8 cellular contexts compared by ENCODE assay signal in the genomic region with DNA sequence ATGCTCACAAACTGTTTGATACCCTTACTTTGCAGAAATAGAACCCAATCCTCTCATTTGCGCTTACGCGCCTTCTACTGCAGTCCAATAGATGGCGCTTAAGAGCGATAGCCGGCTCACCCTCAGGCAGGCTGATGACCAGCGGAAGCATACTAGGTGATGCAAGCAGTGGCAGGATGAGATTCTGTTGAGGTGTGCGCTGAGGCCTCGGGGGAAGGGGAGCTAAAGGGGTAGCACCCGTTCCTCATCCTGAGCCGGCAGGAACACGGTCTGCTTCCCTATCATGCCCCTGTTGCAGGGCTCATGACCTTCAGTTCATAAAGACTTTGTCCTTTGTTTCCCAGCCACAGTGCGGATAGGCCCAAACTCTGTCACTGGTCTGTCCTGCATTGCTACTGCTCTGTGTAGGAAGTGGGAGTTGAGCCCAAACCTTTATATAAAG.
DNase-seq lines count a peak whose midpoint lies in the region; ATAC-seq, FAIRE-seq and TF ChIP-seq lines count a peak whose summit lies in the region.

No MANE protein-coding gene starts in this region.

- no peak overlapping the region for H3K27ac Mint-ChIP-seq in osteocyte (ENCODE audit: unreplicated experiment)
- H3K27ac Mint-ChIP-seq in stimulated activated memory B cell treated with anti-CD40 and anti-IgM and Interleukin-4, amounts not matched to agents 10 μg/mL and 1 μg/mL and 100 μg/mL, for 72 hours, result no peak overlapping the region

- no peak overlapping the region for H3K4me3 Mint-ChIP-seq in osteocyte (ENCODE audit: unreplicated experiment)
- no peak overlapping the region for H3K4me3 Mint-ChIP-seq in stimulated activated memory B cell treated with anti-CD40 and anti-IgM and Interleukin-4, amounts not matched to agents 10 μg/mL and 1 μg/mL and 100 μg/mL, for 72 hours

- intact Hi-C loops in GM12878 (cut with micrococcal nuclease; ENCODE audit: unreplicated experiment), result no loop called here

- no peaks in the 10 kb centered on the region for H3K79me2 ChIP-seq in GM12878 (ENCODE audit: control insufficient read depth, insufficient read depth, low read length)

- H3K4me3 ChIP-seq in GM12878, result no peak overlapping the region
- H3K4me3 ChIP-seq in tibial nerve, result no peak overlapping the region

- POLR2A ChIA-PET in GM12878 (lab: Charles Lee), result no interaction called here

- H3K27ac ChIP-seq in GM12878 (ENCODE audit: control insufficient read depth, insufficient read depth) (no peak overlapping the region), tibial nerve (no peak overlapping the region)

- no peak overlapping the region for H3K9ac ChIP-seq in GM12878 (ENCODE audit: control insufficient read depth, insufficient read depth, low read length)

- H3K9me3 Mint-ChIP-seq in osteocyte (ENCODE audit: unreplicated experiment), result no peaks in the 10 kb centered on the region
- peaks cover 12% of the 10 kb centered on the region for H3K9me3 Mint-ChIP-seq in stimulated activated memory B cell treated with anti-CD40 and anti-IgM and Interleukin-4, amounts not matched to agents 10 μg/mL and 1 μg/mL and 100 μg/mL, for 72 hours

- RAD21 ChIA-PET in GM12878 (lab: Charles Lee; ENCODE audit: unreplicated experiment), result no interaction called here

- H3K4me2 ChIP-seq in GM12878 (ENCODE audit: control insufficient read depth, insufficient read depth), result 0 out of 2 replicates have a peak overlapping the region, but pooled peaks have one; percentile 9

- peaks cover 44% of the 10 kb centered on the region for H3K27me3 Mint-ChIP-seq in osteocyte (ENCODE audit: unreplicated experiment)
- no peaks in the 10 kb centered on the region for H3K27me3 Mint-ChIP-seq in stimulated activated memory B cell treated with anti-CD40 and anti-IgM and Interleukin-4, amounts not matched to agents 10 μg/mL and 1 μg/mL and 100 μg/mL, for 72 hours

- H4K20me1 ChIP-seq in GM12878 (ENCODE audit: control insufficient read depth, insufficient read depth), result no peaks in the 10 kb centered on the region

- WGBS in GM12878 (ENCODE audit: insufficient coverage, insufficient replicate concordance, low lambda C conversion rate, missing lambda C conversion rate), result 67% methylated on average over 13 of the region's 13 CpGs
- WGBS in tibial nerve, 2 donors, result 36 to 43% methylated on average over 13 of the region's 13 CpGs

- peak; percentile 47 for TF ChIP-seq RAD21 in GM12878 (IDR thresholded peaks at IDR 0.05; ENCODE audit: insufficient read depth, low read depth, low read length)

- no peak for TF ChIP-seq POLR2A in GM12878 (IDR thresholded peaks at IDR 0.05; ENCODE audit: low read depth, low read length)
- TF ChIP-seq POLR2A in tibial nerve (IDR thresholded peaks at IDR 0.05), result no peak

- TF ChIP-seq CTCF in GM12878 (IDR thresholded peaks at IDR 0.05 in 2 of 3, conservative IDR thresholded peaks at IDR 0.05 in 1 of 3; ENCODE audit: control insufficient read depth in 2 of 3, extremely low read depth in 1 of 3, insufficient read depth in 1 of 3, low read depth in 3 of 3, low read length in 3 of 3) (peak in 2 of 3 experiments; percentile 14 to 18; a peak in 3 of 6 replicates), osteocyte (IDR thresholded peaks at IDR 0.05) (peak; percentile 57), tibial nerve (IDR thresholded peaks at IDR 0.05) (peak in 1 of 5 experiments; percentile 11)

- DNase-seq in GM12878 (ENCODE audit: low read depth, low spot score) (no peak), osteocyte (ENCODE audit: extremely low spot score, unreplicated experiment) (no peak), CD1c-positive myeloid dendritic cell (ENCODE audit: extremely low spot score) (no peak), tibial nerve (ENCODE audit: low spot score in 2 of 2) (no peak)

- no peak for FAIRE-seq in GM12878 (lab: Jason Lieb, UNC)

- BruUV-seq in GM12878 (replicated peaks; lab: Mats Ljungman, UMichigan), result no TSS peak

- H3K27me3 ChIP-seq in GM12878 (replicated peaks in 1 of 2; ENCODE audit: control insufficient read depth in 2 of 2, insufficient read depth in 2 of 2, low read length in 1 of 2) (no peaks in the 10 kb centered on the region), tibial nerve (no peaks in the 10 kb centered on the region)

- H3K4me1 Mint-ChIP-seq in osteocyte (ENCODE audit: unreplicated experiment), result no peaks in the 10 kb centered on the region
- no peaks in the 10 kb centered on the region for H3K4me1 Mint-ChIP-seq in stimulated activated memory B cell treated with anti-CD40 and anti-IgM and Interleukin-4, amounts not matched to agents 10 μg/mL and 1 μg/mL and 100 μg/mL, for 72 hours

- no peaks in the 10 kb centered on the region for H3K36me3 Mint-ChIP-seq in osteocyte (ENCODE audit: unreplicated experiment)
- no peaks in the 10 kb centered on the region for H3K36me3 Mint-ChIP-seq in stimulated activated memory B cell treated with anti-CD40 and anti-IgM and Interleukin-4, amounts not matched to agents 10 μg/mL and 1 μg/mL and 100 μg/mL, for 72 hours

- no peaks in the 10 kb centered on the region for H3K9me3 ChIP-seq in GM12878 (replicated peaks; ENCODE audit: control insufficient read depth, insufficient read depth, low read length)
- H3K9me3 ChIP-seq in tibial nerve, result no peaks in the 10 kb centered on the region

- ATAC-seq in GM19035 (IDR thresholded peaks at IDR 0.05; ENCODE audit: unreplicated experiment) (peak; percentile 74), HG03103 (IDR thresholded peaks at IDR 0.05; ENCODE audit: low read depth, unreplicated experiment) (peak; percentile 80), GM12878 (no peak), GM21825 (IDR thresholded peaks at IDR 0.05; ENCODE audit: unreplicated experiment) (no peak)
- ATAC-seq in stimulated activated memory B cell treated with anti-CD40 and anti-IgM and Interleukin-4, amounts not matched to agents 10 μg/mL and 1 μg/mL and 100 μg/mL, for 72 hours, result no peak

- SMC1A ChIA-PET in GM12878 (lab: Charles Lee; ENCODE audit: uncharacterized antibody, unreplicated experiment), result interaction anchor here (1.5 kb wide), 1 partner anchor 15 kb away, joined by 3 read pairs; no protein-coding TSS in a partner anchor

- H3K4me1 ChIP-seq in GM12878 (ENCODE audit: control insufficient read depth, insufficient read depth, low read length) (no peaks in the 10 kb centered on the region), tibial nerve (no peaks in the 10 kb centered on the region)

- CTCF ChIA-PET in GM12878 (lab: Yijun Ruan, JAX), result no interaction called here

- TF ChIP-seq EP300 in GM12878 (IDR thresholded peaks at IDR 0.05; ENCODE audit: borderline replicate concordance in 1 of 2, control insufficient read depth in 1 of 2, low read depth in 2 of 2, low read length in 2 of 2) (no peak), tibial nerve (IDR thresholded peaks at IDR 0.05) (no peak)

- in situ Hi-C loops in GM12878 (cut with MboI), result no loop called here

- H3K36me3 ChIP-seq in GM12878 (ENCODE audit: control insufficient read depth in 2 of 2, insufficient read depth in 2 of 2, low read length in 1 of 2) (no peaks in the 10 kb centered on the region), tibial nerve (no peaks in the 10 kb centered on the region)

- H2AFZ ChIP-seq in GM12878 (ENCODE audit: control insufficient read depth, low read depth, low read length), result no peak overlapping the region

TF ChIP-seq in GM12878, 131 proteins besides CTCF, POLR2A, EP300 and RAD21:
- TF ChIP-seq ZBTB33 (IDR thresholded peaks at IDR 0.05), result peak; percentile 65; the same call in 1 of the 2 replicates
- TF ChIP-seq STAT1 (conservative IDR thresholded peaks at IDR 0.05), result no peak
TF ChIP-seq in GM12878: peak in this region for 1.

Comparison
In these comparisons a context has a peak if more than half of its experiments do, and no peak if none do; other contexts are left out.
1. ATAC-seq: peak in GM19035 (single experiment) and HG03103 (single experiment); none in GM12878 (single experiment), GM21825 (single experiment) and stimulated activated memory B cell treated with anti-CD40 and anti-IgM and Interleukin-4, amounts not matched to agents 10 μg/mL and 1 μg/mL and 100 μg/mL, for 72 hours (single experiment).